Comparison of ENCODE assay signal across 19 cellular contexts in the genomic region with DNA sequence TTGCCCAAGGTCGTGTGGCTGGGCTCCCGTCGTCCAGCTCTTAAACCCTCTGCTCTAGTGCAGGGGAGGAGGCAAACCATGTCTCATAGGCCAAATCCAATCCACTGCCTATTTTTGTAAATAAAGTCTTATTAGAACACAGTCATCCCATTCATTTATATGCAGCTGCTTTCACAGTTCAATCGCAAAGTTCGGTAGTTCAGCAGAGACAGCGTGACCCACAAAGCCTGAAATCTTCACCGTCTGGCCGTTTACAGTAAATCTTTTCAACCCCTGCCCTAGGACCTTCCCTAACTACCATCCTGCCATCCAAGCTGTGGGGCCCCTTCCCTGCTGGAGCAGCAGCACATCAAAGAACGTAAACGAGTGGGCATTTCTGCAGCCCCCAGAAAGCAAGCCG.
DNase-seq lines count a peak whose midpoint lies in the region; ATAC-seq, FAIRE-seq and TF ChIP-seq lines count a peak whose summit lies in the region.
"Had no signal": no experiment of that assay in that cellular context is flagged by ENCODE, and none has a peak within 500 bp of the region (broad histone marks: within the 10 kb centered on the region; RNA-seq: fewer than 3 reads in every experiment).

No MANE protein-coding gene starts in this region.

- peak overlapping the region; percentile 87 for H2BK120ac ChIP-seq in IMR-90 (ENCODE audit: low read depth, low read length)
- H2BK120ac ChIP-seq in neuronal stem cell (ENCODE audit: low read depth, low read length) = no peak overlapping the region

- FAIRE-seq in D721Med (lab: Jason Lieb, UNC) = no peak
- FAIRE-seq: GM12878, GM19239 had no signal

- no TSS peak for BruUV-seq in IMR-90 (replicated peaks; lab: Mats Ljungman, UMichigan)

- H2BK15ac ChIP-seq in IMR-90 (ENCODE audit: low read depth, low read length) (peak overlapping the region; percentile 58; the same call in 2 of the 3 replicates), neuronal stem cell (ENCODE audit: low read length) (no peak overlapping the region)

- H4K91ac ChIP-seq in IMR-90 (ENCODE audit: insufficient read depth, low read depth, low read length) (peak overlapping the region; percentile 82; the same call in 1 of the 2 replicates), neuronal stem cell (ENCODE audit: low read depth, low read length, poor library complexity) (no peak overlapping the region)

- no peak for DNase-seq in IMR-90
- DNase-seq in SJCRH30 = peak; percentile 74 to 88
- no peak for DNase-seq in neuronal stem cell (ENCODE audit: low spot score)
- no peak for DNase-seq in activated naive CD4-positive, alpha-beta T cell treated with Interleukin-2 at 50 U/mL for 16 hours
- DNase-seq in NCI-H1436 treated with DMSO at 0.1 percent for 48 hours (lab: John Stamatoyannopoulos, UW) = no peak
- no peak for DNase-seq in D721Med (ENCODE audit: insufficient read length, low spot score)
- DNase-seq: 8988T; C1 segment of cervical spinal cord; CD4-positive, alpha-beta memory T cell; COR-L47; DMS 273 treated with DMSO at 0.1 percent for 48 hours; DMS79; EL; GDM1; GM23248; H9 had no signal

- H3K27me3 ChIP-seq in IMR-90 (ENCODE audit: control insufficient read depth, insufficient read depth, low read length) = no peaks in the 10 kb centered on the region
- no peaks in the 10 kb centered on the region for H3K27me3 ChIP-seq in SJCRH30
- no peaks in the 10 kb centered on the region for H3K27me3 ChIP-seq in neuronal stem cell (ENCODE audit: control insufficient read depth in 3 of 3, insufficient read depth in 3 of 3, low read depth in 1 of 3, low read length in 3 of 3)

- H2BK5ac ChIP-seq in IMR-90 (ENCODE audit: low read depth, low read length, poor library complexity, severe bottlenecking) (no peak overlapping the region), neuronal stem cell (ENCODE audit: low read length) (no peak overlapping the region)

- H3K4me1 ChIP-seq in IMR-90 (ENCODE audit: control insufficient read depth, insufficient read depth, low read length) (peaks cover 16% of the 10 kb centered on the region), SJCRH30 (peaks cover 38% of the 10 kb centered on the region), neuronal stem cell (ENCODE audit: control insufficient read depth in 2 of 2, insufficient read depth in 1 of 2, low read depth in 1 of 2, low read length in 2 of 2) (peaks cover 0 to 2% of the 10 kb centered on the region in 2 donors)

- no peak overlapping the region for H2AK9ac ChIP-seq in IMR-90 (replicated peaks; ENCODE audit: low read depth, low read length, poor library complexity)

- CTCF ChIA-PET in IMR-90 (lab: Yijun Ruan, JAX) = no interaction called here

- H3K9me1 ChIP-seq in IMR-90 (ENCODE audit: insufficient read depth, low read length) = peaks cover 7% of the 10 kb centered on the region

- H3K27ac ChIP-seq in IMR-90 (ENCODE audit: insufficient read depth, low read length) (no peak overlapping the region), SJCRH30 (peak overlapping the region; percentile 80), neuronal stem cell (replicated peaks; ENCODE audit: low read length) (no peak overlapping the region)
- H3K27ac ChIP-seq: GM23248 had no signal

- TF ChIP-seq POLR2A in IMR-90 (IDR thresholded peaks at IDR 0.05; ENCODE audit: low read depth, low read length) = no peak

- no peak overlapping the region for H3K56ac ChIP-seq in IMR-90 (ENCODE audit: extremely low read depth, insufficient read depth, low read length)

- H4K8ac ChIP-seq in IMR-90 (ENCODE audit: low read depth in 2 of 2, low read length in 2 of 2) (no peak overlapping the region; a peak in 1 of 4 replicates), neuronal stem cell (ENCODE audit: low read depth, low read length) (no peak overlapping the region)

- H2AK5ac ChIP-seq in IMR-90 (ENCODE audit: low read depth, low read length) (peak overlapping the region; percentile 48), neuronal stem cell (ENCODE audit: low read depth, low read length) (no peak overlapping the region)

- no peak for ATAC-seq in IMR-90 (ENCODE audit: low read depth)
- ATAC-seq: GM12878, HCT116 had no signal

- peak overlapping the region; percentile 26 for H3K4ac ChIP-seq in IMR-90 (ENCODE audit: low read depth, low read length)
- no peak overlapping the region for H3K4ac ChIP-seq in neuronal stem cell (ENCODE audit: low read length)

- H4K20me1 ChIP-seq in IMR-90 (ENCODE audit: insufficient read depth, low read length) = peaks cover 3% of the 10 kb centered on the region; the same call in 1 of the 2 replicates

- in situ Hi-C loops in IMR-90 (cut with MboI; ENCODE audit: low sequenced_read_pairs) = no loop called here

- POLR2A ChIA-PET in IMR-90 (lab: Charles Lee; ENCODE audit: unreplicated experiment) = interaction anchor here (0.6 kb wide), 1 partner anchor 217 kb away, joined by 3 read pairs; no protein-coding TSS in a partner anchor

- H3K23ac ChIP-seq in IMR-90 (ENCODE audit: low read depth, low read length) (no peak overlapping the region), neuronal stem cell (ENCODE audit: low read depth, low read length, poor library complexity) (no peak overlapping the region)

- H3K4me2 ChIP-seq in IMR-90 (ENCODE audit: low read depth, low read length) (no peak overlapping the region), neuronal stem cell (ENCODE audit: insufficient read depth, low read length, poor library complexity, severe bottlenecking) (no peak overlapping the region)

- dilution Hi-C loops in IMR-90 (cut with HindIII; ENCODE audit: low sequenced_read_pairs, unreplicated experiment) = no loop called here

- no peak overlapping the region for H2BK12ac ChIP-seq in neuronal stem cell (ENCODE audit: low read length)

- no peak overlapping the region for H2AFZ ChIP-seq in IMR-90 (replicated peaks; ENCODE audit: low read length, poor library complexity)
- no peak overlapping the region for H2AFZ ChIP-seq in neuronal stem cell (ENCODE audit: low read length)
- H2AFZ ChIP-seq: GM23248 had no signal

- peaks cover 3 to 22% of the 10 kb centered on the region in 2 experiments; a peak in 2 of 4 replicates for H3K79me1 ChIP-seq in IMR-90 (ENCODE audit: low read depth in 1 of 2, low read length in 2 of 2)
- H3K79me1 ChIP-seq in neuronal stem cell (ENCODE audit: low read depth, low read length) = no peaks in the 10 kb centered on the region

- H4K5ac ChIP-seq in IMR-90 (ENCODE audit: low read depth, low read length) = no peak overlapping the region

- TF ChIP-seq CTCF in IMR-90 (conservative IDR thresholded peaks at IDR 0.05; ENCODE audit: low read depth, low read length) = no peak
- TF ChIP-seq CTCF in D721Med (IDR thresholded peaks at IDR 0.05; ENCODE audit: insufficient read depth, missing control alignments) = no peak

- no peak for TF ChIP-seq RAD21 in IMR-90 (IDR thresholded peaks at IDR 0.05; ENCODE audit: low read length)

- intact Hi-C loops in IMR-90 (cut with micrococcal nuclease) = no loop called here

- WGBS in IMR-90 (ENCODE audit: extremely low coverage in 2 of 2, insufficient read length in 1 of 2), 2 experiments = 88% methylated on average over 6 of the region's 11 CpGs; no CpG with 5 or more reads in 1 of the 2 experiments
- WGBS in neuronal stem cell (ENCODE audit: extremely low coverage in 2 of 2, insufficient read length in 2 of 2, insufficient replicate concordance in 1 of 2), 2 donors = no CpG with 5 or more reads among the region's 11 CpGs

- no peaks in the 10 kb centered on the region for H3K36me3 ChIP-seq in IMR-90 (ENCODE audit: control insufficient read depth, insufficient read depth, low read length)
- no peaks in the 10 kb centered on the region; the same call in 1 of the 2 replicates for H3K36me3 ChIP-seq in SJCRH30
- no peaks in the 10 kb centered on the region for H3K36me3 ChIP-seq in neuronal stem cell (replicated peaks in 1 of 2; ENCODE audit: control insufficient read depth in 2 of 2, insufficient read depth in 2 of 2, low read length in 2 of 2)

- peak overlapping the region; percentile 92; the same call in 1 of the 2 replicates for H2BK20ac ChIP-seq in IMR-90 (ENCODE audit: low read depth, low read length)

- H3K4me3 ChIP-seq in IMR-90 (ENCODE audit: insufficient read depth, low read depth, low read length) = no peak overlapping the region
- no peak overlapping the region for H3K4me3 ChIP-seq in SJCRH30
- H3K4me3 ChIP-seq in neuronal stem cell (ENCODE audit: low read length in 2 of 2) = no peak overlapping the region
- H3K4me3 ChIP-seq: GM12878, GM23248 had no signal

- peaks cover 3% of the 10 kb centered on the region; the same call in 1 of the 2 replicates for H3K9me3 ChIP-seq in IMR-90 (ENCODE audit: control insufficient read depth, insufficient read depth, low read length)
- peaks cover 14% of the 10 kb centered on the region for H3K9me3 ChIP-seq in SJCRH30 (replicated peaks)
- H3K9me3 ChIP-seq in neuronal stem cell (replicated peaks in 1 of 2; ENCODE audit: control insufficient read depth in 2 of 2, insufficient read depth in 1 of 2, low read depth in 1 of 2, low read length in 2 of 2) = peaks cover 0 to 4% of the 10 kb centered on the region in 2 donors

- H3K14ac ChIP-seq in IMR-90 (replicated peaks; ENCODE audit: low read depth, low read length) (peak overlapping the region; percentile 35; the same call in 1 of the 2 replicates), neuronal stem cell (ENCODE audit: low read length) (no peak overlapping the region)

- H3K9ac ChIP-seq in IMR-90 (ENCODE audit: low read depth, low read length) (no peak overlapping the region), neuronal stem cell (ENCODE audit: low read depth, low read length, poor library complexity) (peak overlapping the region; percentile 17)
- H3K9ac ChIP-seq: GM23248 had no signal

- H3K18ac ChIP-seq in IMR-90 (ENCODE audit: low read depth, low read length) (no peak overlapping the region; the same call in 1 of the 2 replicates), neuronal stem cell (ENCODE audit: low read length) (peak overlapping the region; percentile 20)

TF ChIP-seq in IMR-90, 13 proteins besides CTCF, POLR2A, EP300 and RAD21 (continues in another document):
- TF ChIP-seq RCOR1 (IDR thresholded peaks at IDR 0.05; ENCODE audit: insufficient replicate concordance, low read length) = no peak
- TF ChIP-seq MXI1 (IDR thresholded peaks at IDR 0.05; ENCODE audit: borderline replicate concordance, low read depth, low read length) = no peak
- TF ChIP-seq FOS (IDR thresholded peaks at IDR 0.05; ENCODE audit: low read depth, low read length) = no peak
- no peak for TF ChIP-seq BHLHE40 (IDR thresholded peaks at IDR 0.05; ENCODE audit: low read depth, low read length)
- no peak for TF ChIP-seq CHD1 (IDR thresholded peaks at IDR 0.05; ENCODE audit: low read depth, low read length)
- no peak for TF ChIP-seq CEBPB (IDR thresholded peaks at IDR 0.05; ENCODE audit: low read depth, low read length)
- TF ChIP-seq, protein P1, sequence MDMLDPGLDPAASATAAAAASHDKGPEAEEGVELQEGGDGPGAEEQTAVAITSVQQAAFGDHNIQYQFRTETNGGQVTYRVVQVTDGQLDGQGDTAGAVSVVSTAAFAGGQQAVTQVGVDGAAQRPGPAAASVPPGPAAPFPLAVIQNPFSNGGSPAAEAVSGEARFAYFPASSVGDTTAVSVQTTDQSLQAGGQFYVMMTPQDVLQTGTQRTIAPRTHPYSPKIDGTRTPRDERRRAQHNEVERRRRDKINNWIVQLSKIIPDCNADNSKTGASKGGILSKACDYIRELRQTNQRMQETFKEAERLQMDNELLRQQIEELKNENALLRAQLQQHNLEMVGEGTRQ (IDR thresholded peaks at IDR 0.05; ENCODE audit: low read depth, low read length) = no peak
- no peak for TF ChIP-seq NFE2L2 (IDR thresholded peaks at IDR 0.05; ENCODE audit: low read depth, low read length)

Comparison
In these comparisons a context has a peak if more than half of its experiments do, and no peak if none do; other contexts are left out.
1. DNase-seq: peak in SJCRH30 (2 of 2); none in IMR-90 (single experiment), neuronal stem cell (single experiment), activated naive CD4-positive, alpha-beta T cell treated with Interleukin-2 at 50 U/mL for 16 hours (single experiment), NCI-H1436 treated with DMSO at 0.1 percent for 48 hours (single experiment) and D721Med (single experiment).